8 cellular contexts compared by ENCODE assay signal in genomic region chr15:71114887-71115566, GRCh38. TPM values are rescaled to one million over a fixed set of nuclear protein-coding genes. Genes with fewer than 3 reads are reported as not detected.
DNase-seq lines count a peak whose midpoint lies in the region; TF ChIP-seq lines count a peak whose summit lies in the region.

Gene THSD4 (plus strand): TSS chr15:71115471.

- intact Hi-C loops in spleen (cut with DNase I; ENCODE audit: low total_unique reads) = loop anchor here (10.0 kb wide), 1 partner anchor 320 kb away; no protein-coding TSS in a partner anchor

- 25 to 42% methylated on average over 28 to 52 of the region's 52 CpGs for WGBS in GM23248 (ENCODE audit: low coverage in 1 of 2, low lambda C conversion rate in 2 of 2, missing lambda C conversion rate in 2 of 2), 2 experiments
- WGBS in spleen, 5 donors = 11 to 20% (median 13%) methylated on average over 24 to 52 of the region's 52 CpGs

- TF ChIP-seq POLR2A in spleen (IDR thresholded peaks at IDR 0.05) = no peak

- H3K27me3 ChIP-seq in GM23248 (replicated peaks; ENCODE audit: insufficient read depth) (no peaks in the 10 kb centered on the region), MG63 (no peaks in the 10 kb centered on the region), spleen (replicated peaks in 1 of 7) (peaks cover 0 to 65% (median 28%) of the 10 kb centered on the region in 7 donors)

- in situ Hi-C loops in GM23248 (cut with MboI) = loop anchor here (5.0 kb wide), 1 partner anchor 327 kb away; no protein-coding TSS in a partner anchor
- in situ Hi-C loops in T47D (cut with HindIII; ENCODE audit: low pct_unique_long_range_greater_than_20kb, low sequenced_read_pairs) = no loop called here

- no peaks in the 10 kb centered on the region for H3F3A ChIP-seq in GM23248 (ENCODE audit: insufficient read depth)

- H3K36me3 ChIP-seq in GM23248 (ENCODE audit: low read depth) (no peaks in the 10 kb centered on the region), MG63 (peaks cover 2% of the 10 kb centered on the region; the same call in 1 of the 2 replicates), spleen (no peaks in the 10 kb centered on the region)

- H3K27ac ChIP-seq in GM23248 (peak within 1 kb of the TSS; percentile 55), spleen (peak within 1 kb of the TSS in 3 of 8 donors; percentile 7 to 49 (median 38))

- DNase-seq in DMS 273 treated with DMSO at 0.1 percent for 48 hours (lab: John Stamatoyannopoulos, UW) (peak; percentile 14), GM23248 (peak; percentile 91), MG63 (peak; percentile 87), T-helper 9 cell (peak; percentile 19), T47D (ENCODE audit: low read depth in 1 of 2, low spot score in 1 of 2) (peak; percentile 85 to 99), spleen (peak; percentile 83), occipital lobe (lab: John Stamatoyannopoulos, UW) (no peak)

- no peaks in the 10 kb centered on the region for H4K20me1 ChIP-seq in GM23248 (ENCODE audit: insufficient read depth)

- H3K9me3 ChIP-seq in GM23248 (ENCODE audit: low read depth) (no peaks in the 10 kb centered on the region), MG63 (no peaks in the 10 kb centered on the region), iPS-18c (ENCODE audit: control insufficient read depth, insufficient read depth, low read length) (peaks cover 2% of the 10 kb centered on the region), spleen (no peaks in the 10 kb centered on the region)

- H2AFZ ChIP-seq in GM23248 = peak within 1 kb of the TSS; percentile 75

- peak; percentile 54 to 91 (median 81) for TF ChIP-seq CTCF in spleen (IDR thresholded peaks at IDR 0.05 in 8 of 11, conservative IDR thresholded peaks at IDR 0.05 in 3 of 11)

- H3K4me3 ChIP-seq in GM23248 (peak within 1 kb of the TSS; percentile 91), MG63 (peak within 1 kb of the TSS; percentile 83), iPS-18c (ENCODE audit: insufficient read depth, low read depth, low read length) (peak within 1 kb of the TSS; percentile 75), spleen (peak within 1 kb of the TSS in 7 of 8 donors; percentile 27 to 72 (median 35))

- H3K9me2 ChIP-seq in GM23248 (ENCODE audit: insufficient read depth) = no peaks in the 10 kb centered on the region

- peak within 1 kb of the TSS; percentile 86 for H3K9ac ChIP-seq in GM23248

- H3K4me2 ChIP-seq in GM23248 (ENCODE audit: unreplicated experiment) = peak within 1 kb of the TSS; percentile 80

- peaks cover 39% of the 10 kb centered on the region for H3K79me2 ChIP-seq in GM23248 (ENCODE audit: insufficient read depth)

- H3K4me1 ChIP-seq in GM23248 (ENCODE audit: insufficient read depth) = peaks cover 17% of the 10 kb centered on the region; the same call in 1 of the 2 replicates
- peaks cover 5 to 31% (median 16%) of the 10 kb centered on the region in 6 donors for H3K4me1 ChIP-seq in spleen

RNA-seq across cellular contexts. Expression of gene THSD4, which starts in this region (rescaled TPM):
- 50.6 and 58.9 TPM in 2 replicates for total RNA-seq in GM23248 (2014; rRNA removed; shearing (Covaris generic))
- polyA plus RNA-seq in GM23248 (2016; fragmentation: Nextera tagmentation; extraction: Ambion mirVana) (13.3 and 14.2 TPM in 2 replicates), spleen (under 1 TPM; 0.29 to 0.93 (median 0.30) TPM)
- total RNA-seq in MG63 (2014; rRNA removed; shearing (Covaris generic); ENCODE audit: low replicate concordance) = 10.2 and 14.4 TPM in 2 replicates
- total RNA-seq in spleen (10 to 100 TPM in 2 of 7 donors, 1 to 10 TPM in 5; 1.9 to 11.3 (median 4.3) TPM), occipital lobe (1.6 TPM)

Comparison
In these comparisons a context has a peak if more than half of its experiments do, and no peak if none do; other contexts are left out.
1. H3K4me3 ChIP-seq: peak in every context shown above with its lines; median percentile 91 in GM23248; 83 in MG63; 75 in iPS-18c; 35 in spleen.